22 cellular contexts compared by ENCODE assay signal in the genomic region with DNA sequence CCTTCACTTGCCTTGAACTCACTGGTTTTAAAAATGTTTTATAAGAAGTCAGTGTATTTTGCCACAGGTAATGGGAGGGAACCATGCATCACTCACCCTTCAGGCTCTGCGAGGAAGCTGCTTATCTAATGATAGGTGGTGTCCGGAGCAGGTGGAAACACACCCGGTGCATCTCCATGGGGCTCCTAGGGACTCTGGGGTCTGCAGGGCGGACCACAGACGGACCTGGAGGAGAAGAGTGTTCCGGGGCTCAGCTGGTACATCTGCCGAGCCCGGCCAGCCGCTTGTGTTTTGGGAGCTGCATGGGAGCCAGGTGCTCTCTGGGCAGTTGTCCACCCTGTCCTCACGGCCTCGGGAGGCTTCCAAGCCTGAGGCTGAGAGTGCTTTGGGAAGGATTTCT.
"Had no signal": no experiment of that assay in that cellular context is flagged by ENCODE, and none has a peak within 500 bp of the region (broad histone marks: within the 10 kb centered on the region; RNA-seq: fewer than 3 reads in every experiment).

No MANE protein-coding gene starts in this region.

- H3K4me3 ChIP-seq: coronary artery, dorsolateral prefrontal cortex, esophagus muscularis mucosa, gastroesophageal sphincter, heart left ventricle, hepatocyte, left ventricle myocardium inferior, lung had no signal

- H3K27ac ChIP-seq: coronary artery, dorsolateral prefrontal cortex, esophagus muscularis mucosa, foreskin keratinocyte, gastroesophageal sphincter, heart left ventricle, hepatocyte, left ventricle myocardium inferior had no signal

- ATAC-seq: foreskin keratinocyte, gastroesophageal sphincter, heart left ventricle, left colon, left lobe of liver had no signal

- H3K4me2 ChIP-seq: hepatocyte had no signal

- H2AFZ ChIP-seq: hepatocyte had no signal

- DNase-seq: dermis blood vessel endothelial cell; effector CD4-positive, alpha-beta T cell; effector memory CD4-positive, alpha-beta T cell; foreskin keratinocyte; heart left ventricle; hypothalamus; immature natural killer cell; islet precursor cell; kidney; kidney glomerular epithelial cell; left ventricle myocardium inferior; mammary epithelial cell; mesendoderm; midbrain had no signal

- H3K79me2 ChIP-seq: hepatocyte had no signal

- H3K27me3 ChIP-seq: dorsolateral prefrontal cortex, esophagus muscularis mucosa, foreskin keratinocyte, gastroesophageal sphincter, heart left ventricle, hepatocyte had no signal

- H3K9me3 ChIP-seq: esophagus muscularis mucosa, gastroesophageal sphincter, heart left ventricle, left ventricle myocardium inferior had no signal

- H3K4me1 ChIP-seq: foreskin keratinocyte, gastroesophageal sphincter had no signal
